In genomic region chr16:1308036-1308976, GRCh38 we compare ENCODE assay signal across 1 cellular context.
A peak's percentile ranks its signal among the peaks of the same experiment; 100 is the strongest.
TF ChIP-seq lines count a peak whose summit lies in the region.

No MANE protein-coding gene starts in this region.

TF ChIP-seq in HepG2, 621 proteins besides CTCF, POLR2A, EP300 and RAD21 (continued from another document and continues in another):
- no peak for TF ChIP-seq CERS6 (CRISPR knock-in tag; IDR thresholded peaks at IDR 0.05)
- TF ChIP-seq EZH2 (conservative IDR thresholded peaks at IDR 0.05; ENCODE audit: low read depth, low read length), result no peak
- TF ChIP-seq CBX5 (CRISPR knock-in tag; IDR thresholded peaks at IDR 0.05; ENCODE audit: borderline replicate concordance), result no peak
- no peak for TF ChIP-seq SOX6 (IDR thresholded peaks at IDR 0.05)
- no peak for TF ChIP-seq SOX6 (CRISPR knock-in tag; IDR thresholded peaks at IDR 0.05)
- no peak for TF ChIP-seq ZNF382 (CRISPR knock-in tag; IDR thresholded peaks at IDR 0.05; ENCODE audit: borderline replicate concordance)
- no peak for TF ChIP-seq NFE2L1 (CRISPR knock-in tag; IDR thresholded peaks at IDR 0.05; ENCODE audit: borderline replicate concordance)
- TF ChIP-seq ZNF275 (CRISPR knock-in tag; IDR thresholded peaks at IDR 0.05; ENCODE audit: borderline replicate concordance), result no peak
- TF ChIP-seq MIXL1 (CRISPR knock-in tag; IDR thresholded peaks at IDR 0.05), result no peak
- TF ChIP-seq, protein P1, sequence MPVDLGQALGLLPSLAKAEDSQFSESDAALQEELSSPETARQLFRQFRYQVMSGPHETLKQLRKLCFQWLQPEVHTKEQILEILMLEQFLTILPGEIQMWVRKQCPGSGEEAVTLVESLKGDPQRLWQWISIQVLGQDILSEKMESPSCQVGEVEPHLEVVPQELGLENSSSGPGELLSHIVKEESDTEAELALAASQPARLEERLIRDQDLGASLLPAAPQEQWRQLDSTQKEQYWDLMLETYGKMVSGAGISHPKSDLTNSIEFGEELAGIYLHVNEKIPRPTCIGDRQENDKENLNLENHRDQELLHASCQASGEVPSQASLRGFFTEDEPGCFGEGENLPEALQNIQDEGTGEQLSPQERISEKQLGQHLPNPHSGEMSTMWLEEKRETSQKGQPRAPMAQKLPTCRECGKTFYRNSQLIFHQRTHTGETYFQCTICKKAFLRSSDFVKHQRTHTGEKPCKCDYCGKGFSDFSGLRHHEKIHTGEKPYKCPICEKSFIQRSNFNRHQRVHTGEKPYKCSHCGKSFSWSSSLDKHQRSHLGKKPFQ (CRISPR knock-in tag; IDR thresholded peaks at IDR 0.05; ENCODE audit: insufficient replicate concordance), result no peak
- TF ChIP-seq RBFOX2 (IDR thresholded peaks at IDR 0.05; ENCODE audit: low read depth, low read length), result peak; percentile 75
- TF ChIP-seq PCBP2 (optimal IDR thresholded peaks at IDR 0.05; ENCODE audit: low read depth, low read length, poor library complexity, severe bottlenecking), result peak; percentile 90
- TF ChIP-seq ZNF670 (CRISPR knock-in tag; IDR thresholded peaks at IDR 0.05; ENCODE audit: borderline replicate concordance), result no peak
- TF ChIP-seq, protein P2, sequence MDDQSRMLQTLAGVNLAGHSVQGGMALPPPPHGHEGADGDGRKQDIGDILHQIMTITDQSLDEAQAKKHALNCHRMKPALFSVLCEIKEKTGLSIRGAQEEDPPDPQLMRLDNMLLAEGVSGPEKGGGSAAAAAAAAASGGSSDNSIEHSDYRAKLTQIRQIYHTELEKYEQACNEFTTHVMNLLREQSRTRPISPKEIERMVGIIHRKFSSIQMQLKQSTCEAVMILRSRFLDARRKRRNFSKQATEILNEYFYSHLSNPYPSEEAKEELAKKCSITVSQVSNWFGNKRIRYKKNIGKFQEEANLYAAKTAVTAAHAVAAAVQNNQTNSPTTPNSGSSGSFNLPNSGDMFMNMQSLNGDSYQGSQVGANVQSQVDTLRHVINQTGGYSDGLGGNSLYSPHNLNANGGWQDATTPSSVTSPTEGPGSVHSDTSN (CRISPR knock-in tag; IDR thresholded peaks at IDR 0.05; ENCODE audit: borderline replicate concordance), result no peak
- no peak for TF ChIP-seq ZNF33A (CRISPR knock-in tag; IDR thresholded peaks at IDR 0.05; ENCODE audit: borderline replicate concordance)
- no peak for TF ChIP-seq ZNF292 (CRISPR knock-in tag; IDR thresholded peaks at IDR 0.05; ENCODE audit: borderline replicate concordance, low read depth)
- TF ChIP-seq ZNF550 (CRISPR knock-in tag; IDR thresholded peaks at IDR 0.05; ENCODE audit: borderline replicate concordance), result no peak
- TF ChIP-seq, protein P3, sequence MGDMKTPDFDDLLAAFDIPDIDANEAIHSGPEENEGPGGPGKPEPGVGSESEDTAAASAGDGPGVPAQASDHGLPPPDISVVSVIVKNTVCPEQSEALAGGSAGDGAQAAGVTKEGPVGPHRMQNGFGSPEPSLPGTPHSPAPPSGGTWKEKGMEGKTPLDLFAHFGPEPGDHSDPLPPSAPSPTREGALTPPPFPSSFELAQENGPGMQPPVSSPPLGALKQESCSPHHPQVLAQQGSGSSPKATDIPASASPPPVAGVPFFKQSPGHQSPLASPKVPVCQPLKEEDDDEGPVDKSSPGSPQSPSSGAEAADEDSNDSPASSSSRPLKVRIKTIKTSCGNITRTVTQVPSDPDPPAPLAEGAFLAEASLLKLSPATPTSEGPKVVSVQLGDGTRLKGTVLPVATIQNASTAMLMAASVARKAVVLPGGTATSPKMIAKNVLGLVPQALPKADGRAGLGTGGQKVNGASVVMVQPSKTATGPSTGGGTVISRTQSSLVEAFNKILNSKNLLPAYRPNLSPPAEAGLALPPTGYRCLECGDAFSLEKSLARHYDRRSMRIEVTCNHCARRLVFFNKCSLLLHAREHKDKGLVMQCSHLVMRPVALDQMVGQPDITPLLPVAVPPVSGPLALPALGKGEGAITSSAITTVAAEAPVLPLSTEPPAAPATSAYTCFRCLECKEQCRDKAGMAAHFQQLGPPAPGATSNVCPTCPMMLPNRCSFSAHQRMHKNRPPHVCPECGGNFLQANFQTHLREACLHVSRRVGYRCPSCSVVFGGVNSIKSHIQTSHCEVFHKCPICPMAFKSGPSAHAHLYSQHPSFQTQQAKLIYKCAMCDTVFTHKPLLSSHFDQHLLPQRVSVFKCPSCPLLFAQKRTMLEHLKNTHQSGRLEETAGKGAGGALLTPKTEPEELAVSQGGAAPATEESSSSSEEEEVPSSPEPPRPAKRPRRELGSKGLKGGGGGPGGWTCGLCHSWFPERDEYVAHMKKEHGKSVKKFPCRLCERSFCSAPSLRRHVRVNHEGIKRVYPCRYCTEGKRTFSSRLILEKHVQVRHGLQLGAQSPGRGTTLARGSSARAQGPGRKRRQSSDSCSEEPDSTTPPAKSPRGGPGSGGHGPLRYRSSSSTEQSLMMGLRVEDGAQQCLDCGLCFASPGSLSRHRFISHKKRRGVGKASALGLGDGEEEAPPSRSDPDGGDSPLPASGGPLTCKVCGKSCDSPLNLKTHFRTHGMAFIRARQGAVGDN (CRISPR knock-in tag; IDR thresholded peaks at IDR 0.05), result 0 out of 2 replicates have a peak, but pooled peaks have one; percentile 3
- TF ChIP-seq RXRA (CRISPR knock-in tag; IDR thresholded peaks at IDR 0.05), result no peak
- no peak for TF ChIP-seq EEA1 (CRISPR knock-in tag; IDR thresholded peaks at IDR 0.05; ENCODE audit: borderline replicate concordance)
- TF ChIP-seq SALL2 (CRISPR knock-in tag; IDR thresholded peaks at IDR 0.05), result no peak
- no peak for TF ChIP-seq ZNF251 (CRISPR knock-in tag; IDR thresholded peaks at IDR 0.05)
- TF ChIP-seq ZEB1 (IDR thresholded peaks at IDR 0.05; ENCODE audit: insufficient replicate concordance, low read depth), result no peak
- no peak for TF ChIP-seq ZSCAN12 (CRISPR knock-in tag; IDR thresholded peaks at IDR 0.05)
- TF ChIP-seq SRSF4 (IDR thresholded peaks at IDR 0.05; ENCODE audit: low read depth, low read length, poor library complexity, severe bottlenecking), result no peak
- TF ChIP-seq ZNF17 (CRISPR knock-in tag; IDR thresholded peaks at IDR 0.05), result no peak
- no peak for TF ChIP-seq MED8 (CRISPR knock-in tag; IDR thresholded peaks at IDR 0.05; ENCODE audit: insufficient replicate concordance)
- TF ChIP-seq NR2F1 (CRISPR knock-in tag; IDR thresholded peaks at IDR 0.05), result peak in 1 of 2 experiments; percentile 3; a peak in 1 of 4 replicates
- TF ChIP-seq ELF1 (CRISPR knock-in tag; IDR thresholded peaks at IDR 0.05), result no peak
- peak; percentile 59; the same call in 1 of the 2 replicates for TF ChIP-seq GABPB1 (CRISPR knock-in tag; IDR thresholded peaks at IDR 0.05)
- TF ChIP-seq POLR2G (IDR thresholded peaks at IDR 0.05; ENCODE audit: low read depth, low read length), result peak; percentile 56; the same call in 1 of the 2 replicates
- peak; percentile 22 for TF ChIP-seq TAF15 (IDR thresholded peaks at IDR 0.05; ENCODE audit: low read depth, low read length, poor library complexity, severe bottlenecking)
- TF ChIP-seq, protein P4, sequence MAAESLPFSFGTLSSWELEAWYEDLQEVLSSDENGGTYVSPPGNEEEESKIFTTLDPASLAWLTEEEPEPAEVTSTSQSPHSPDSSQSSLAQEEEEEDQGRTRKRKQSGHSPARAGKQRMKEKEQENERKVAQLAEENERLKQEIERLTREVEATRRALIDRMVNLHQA (CRISPR knock-in tag; IDR thresholded peaks at IDR 0.05), result no peak
- TF ChIP-seq ZNF446 (CRISPR knock-in tag; IDR thresholded peaks at IDR 0.05), result 0 out of 2 replicates have a peak, but pooled peaks have one; percentile 9
- TF ChIP-seq ATF7-NPFF (CRISPR knock-in tag; IDR thresholded peaks at IDR 0.05; ENCODE audit: low read depth), result no peak
- no peak for TF ChIP-seq RFXANK (CRISPR knock-in tag; IDR thresholded peaks at IDR 0.05)
- no peak for TF ChIP-seq SETDB1 (CRISPR knock-in tag; IDR thresholded peaks at IDR 0.05; ENCODE audit: borderline replicate concordance)
- no peak for TF ChIP-seq ZNF383 (CRISPR knock-in tag; IDR thresholded peaks at IDR 0.05; ENCODE audit: borderline replicate concordance)
- TF ChIP-seq MYPOP (CRISPR knock-in tag; IDR thresholded peaks at IDR 0.05), result no peak
- TF ChIP-seq GTF2F1 (IDR thresholded peaks at IDR 0.05; ENCODE audit: low read length), result no peak
- TF ChIP-seq, protein P5, sequence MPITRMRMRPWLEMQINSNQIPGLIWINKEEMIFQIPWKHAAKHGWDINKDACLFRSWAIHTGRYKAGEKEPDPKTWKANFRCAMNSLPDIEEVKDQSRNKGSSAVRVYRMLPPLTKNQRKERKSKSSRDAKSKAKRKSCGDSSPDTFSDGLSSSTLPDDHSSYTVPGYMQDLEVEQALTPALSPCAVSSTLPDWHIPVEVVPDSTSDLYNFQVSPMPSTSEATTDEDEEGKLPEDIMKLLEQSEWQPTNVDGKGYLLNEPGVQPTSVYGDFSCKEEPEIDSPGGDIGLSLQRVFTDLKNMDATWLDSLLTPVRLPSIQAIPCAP (CRISPR knock-in tag; IDR thresholded peaks at IDR 0.05; ENCODE audit: low read depth), result no peak
- no peak for TF ChIP-seq U2AF2 (IDR thresholded peaks at IDR 0.05; ENCODE audit: low read depth, low read length)
- TF ChIP-seq ZNF512 (CRISPR knock-in tag; IDR thresholded peaks at IDR 0.05), result peak; percentile 59; the same call in 1 of the 2 replicates
- no peak for TF ChIP-seq MED1 (CRISPR knock-in tag; IDR thresholded peaks at IDR 0.05)
- TF ChIP-seq HNRNPK (IDR thresholded peaks at IDR 0.05; ENCODE audit: low read depth, low read length, poor library complexity, severe bottlenecking), result peak; percentile 97
- no peak for TF ChIP-seq ZNF549 (CRISPR knock-in tag; IDR thresholded peaks at IDR 0.05)
- no peak for TF ChIP-seq KLF16 (CRISPR knock-in tag; IDR thresholded peaks at IDR 0.05)
- TF ChIP-seq ZNF510 (CRISPR knock-in tag; IDR thresholded peaks at IDR 0.05; ENCODE audit: low read depth), result no peak
- no peak for TF ChIP-seq ZNF567 (CRISPR knock-in tag; IDR thresholded peaks at IDR 0.05; ENCODE audit: borderline replicate concordance)
- TF ChIP-seq ZNF816 (CRISPR knock-in tag; IDR thresholded peaks at IDR 0.05; ENCODE audit: borderline replicate concordance), result 0 out of 2 replicates have a peak, but pooled peaks have one; percentile 11
- peak; percentile 72; the same call in 1 of the 2 replicates for TF ChIP-seq ETV5 (CRISPR knock-in tag; IDR thresholded peaks at IDR 0.05; ENCODE audit: borderline replicate concordance)
- no peak for TF ChIP-seq POLR2AphosphoS2 (IDR thresholded peaks at IDR 0.05; ENCODE audit: low read depth, low read length)
- TF ChIP-seq, protein P6, sequence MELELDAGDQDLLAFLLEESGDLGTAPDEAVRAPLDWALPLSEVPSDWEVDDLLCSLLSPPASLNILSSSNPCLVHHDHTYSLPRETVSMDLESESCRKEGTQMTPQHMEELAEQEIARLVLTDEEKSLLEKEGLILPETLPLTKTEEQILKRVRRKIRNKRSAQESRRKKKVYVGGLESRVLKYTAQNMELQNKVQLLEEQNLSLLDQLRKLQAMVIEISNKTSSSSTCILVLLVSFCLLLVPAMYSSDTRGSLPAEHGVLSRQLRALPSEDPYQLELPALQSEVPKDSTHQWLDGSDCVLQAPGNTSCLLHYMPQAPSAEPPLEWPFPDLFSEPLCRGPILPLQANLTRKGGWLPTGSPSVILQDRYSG (CRISPR knock-in tag; IDR thresholded peaks at IDR 0.05), result no peak
- TF ChIP-seq ZNF776 (CRISPR knock-in tag; IDR thresholded peaks at IDR 0.05), result no peak
- TF ChIP-seq ISX (CRISPR knock-in tag; conservative IDR thresholded peaks at IDR 0.05), result no peak
- peak; percentile 99 for TF ChIP-seq ZNF24 (IDR thresholded peaks at IDR 0.05)
- TF ChIP-seq FOXA3 (CRISPR knock-in tag; IDR thresholded peaks at IDR 0.05), result no peak
- no peak for TF ChIP-seq ZFP1 (CRISPR knock-in tag; IDR thresholded peaks at IDR 0.05)
- peak; percentile 66 for TF ChIP-seq MAZ (IDR thresholded peaks at IDR 0.05; ENCODE audit: borderline replicate concordance, low read depth, low read length)
- TF ChIP-seq MAZ (CRISPR knock-in tag; IDR thresholded peaks at IDR 0.05; ENCODE audit: low read depth), result no peak
- TF ChIP-seq, protein P7, sequence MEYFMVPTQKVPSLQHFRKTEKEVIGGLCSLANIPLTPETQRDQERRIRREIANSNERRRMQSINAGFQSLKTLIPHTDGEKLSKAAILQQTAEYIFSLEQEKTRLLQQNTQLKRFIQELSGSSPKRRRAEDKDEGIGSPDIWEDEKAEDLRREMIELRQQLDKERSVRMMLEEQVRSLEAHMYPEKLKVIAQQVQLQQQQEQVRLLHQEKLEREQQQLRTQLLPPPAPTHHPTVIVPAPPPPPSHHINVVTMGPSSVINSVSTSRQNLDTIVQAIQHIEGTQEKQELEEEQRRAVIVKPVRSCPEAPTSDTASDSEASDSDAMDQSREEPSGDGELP (IDR thresholded peaks at IDR 0.05; ENCODE audit: borderline replicate concordance, low read depth), result no peak
